Comparison of ENCODE assay signal across 1 cellular context in genomic region chr7:27148776-27149641, GRCh38.
A peak's percentile ranks its signal among the peaks of the same experiment; 100 is the strongest.
TF ChIP-seq lines count a peak whose summit lies in the region.

No MANE protein-coding gene starts in this region.

TF ChIP-seq in HepG2, 621 proteins besides CTCF, POLR2A, EP300 and RAD21:
- TF ChIP-seq ZNF205 (CRISPR knock-in tag; IDR thresholded peaks at IDR 0.05) (peak; percentile 77; the same call in 1 of the 2 replicates), ZNF281 (CRISPR knock-in tag; IDR thresholded peaks at IDR 0.05; ENCODE audit: borderline replicate concordance) (no peak), MNT (IDR thresholded peaks at IDR 0.05) (no peak), REST (IDR thresholded peaks at IDR 0.05; ENCODE audit: borderline replicate concordance in 1 of 2, low read depth in 1 of 2, low read length in 2 of 2) (no peak), ZNF337 (CRISPR knock-in tag; IDR thresholded peaks at IDR 0.05; ENCODE audit: borderline replicate concordance, low read depth) (0 out of 2 replicates have a peak, but pooled peaks have one; percentile 10), ZNF552 (CRISPR knock-in tag; IDR thresholded peaks at IDR 0.05; ENCODE audit: borderline replicate concordance) (no peak), ZNF282 (IDR thresholded peaks at IDR 0.05; ENCODE audit: partially characterized antibody) (no peak), ZNF687 (CRISPR knock-in tag; IDR thresholded peaks at IDR 0.05) (peak; percentile 45; the same call in 1 of the 2 replicates), PHF8 (CRISPR knock-in tag; IDR thresholded peaks at IDR 0.05) (0 out of 2 replicates have a peak, but pooled peaks have one; percentile 8), ZFP36 (IDR thresholded peaks at IDR 0.05; ENCODE audit: borderline replicate concordance, low read depth, low read length, partially characterized antibody) (no peak), ZNF224 (CRISPR knock-in tag; IDR thresholded peaks at IDR 0.05) (no peak), RBFOX2 (IDR thresholded peaks at IDR 0.05; ENCODE audit: low read depth, low read length) (no peak), AGO2 (optimal IDR thresholded peaks at IDR 0.05; ENCODE audit: low read depth, low read length) (no peak)
